In the genomic region with DNA sequence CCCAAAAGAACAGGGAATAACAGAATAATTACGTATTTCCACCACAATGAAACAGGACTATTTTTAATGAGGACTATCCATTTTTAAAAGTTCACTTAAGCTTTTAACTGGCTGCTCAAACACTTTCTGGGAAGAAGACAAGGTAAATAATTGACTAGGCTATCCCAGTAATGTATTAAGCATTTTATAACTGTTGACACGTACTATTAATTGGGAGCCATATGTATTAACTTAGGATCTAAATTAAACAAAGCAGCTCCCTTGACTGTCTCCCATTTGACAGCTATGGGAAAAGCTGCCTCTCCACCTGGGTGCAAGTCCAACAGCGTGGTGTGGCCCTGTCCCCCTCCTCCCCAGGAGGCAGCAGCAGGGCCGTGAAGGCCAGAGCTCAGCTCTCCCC, we compare ENCODE assay signal across 22 cellular contexts. TPM values are rescaled to one million over a fixed set of nuclear protein-coding genes. Genes with fewer than 3 reads are reported as not detected.
DNase-seq lines count a peak whose midpoint lies in the region; ATAC-seq, FAIRE-seq and TF ChIP-seq lines count a peak whose summit lies in the region.
"Had no signal": no experiment of that assay in that cellular context is flagged by ENCODE, and none has a peak within 500 bp of the region (broad histone marks: within the 10 kb centered on the region; RNA-seq: fewer than 3 reads in every experiment).

No MANE protein-coding gene starts in this region.

- WGBS in H1 (ENCODE audit: extremely low coverage in 1 of 2, insufficient coverage in 1 of 2, insufficient read length in 1 of 2, insufficient replicate concordance in 2 of 2, low coverage in 1 of 2, low lambda C conversion rate in 2 of 2, missing lambda C conversion rate in 1 of 2), 2 experiments: 89% methylated on average over 4 of the region's 4 CpGs; no CpG with 5 or more reads in 1 of the 2 experiments
- whole genome bisulfite sequencing in ovary, 3 donors: 76 to 92% (median 85%) methylated on average over 4 of the region's 4 CpGs

- H3K23ac ChIP-seq in H1 (ENCODE audit: insufficient read length): no peak overlapping the region

- H3K27ac ChIP-seq in 22Rv1 (peak overlapping the region; percentile 67), OCI-LY3 (ENCODE audit: low read length) (peak overlapping the region; percentile 97; the same call in 1 of the 2 replicates), H1 (ENCODE audit: low read depth, low read length) (0 out of 2 replicates have a peak overlapping the region, but pooled peaks have one; percentile 3), PC-3 (ENCODE audit: low read length) (no peak overlapping the region), ovary (no peak overlapping the region)
- H3K27ac ChIP-seq: A549, HL-60 had no signal

- no peaks in the 10 kb centered on the region for H4K20me1 ChIP-seq in OCI-LY3 (ENCODE audit: insufficient read depth, low read length)
- H4K20me1 ChIP-seq in H1 (replicated peaks in 1 of 2; ENCODE audit: control insufficient read depth in 1 of 2, insufficient read depth in 2 of 2, low read length in 2 of 2): no peaks in the 10 kb centered on the region
- no peaks in the 10 kb centered on the region for H4K20me1 ChIP-seq in PC-3 (ENCODE audit: low read length)

- H4K8ac ChIP-seq in H1 (ENCODE audit: extremely low read depth, insufficient read depth, low read length): no peak overlapping the region

- BruUV-seq in PC-3 (replicated peaks; lab: Mats Ljungman, UMichigan): no TSS peak

- H3K9me3 ChIP-seq in OCI-LY3 (ENCODE audit: insufficient read depth, low read length) (no peaks in the 10 kb centered on the region), H1 (ENCODE audit: insufficient read depth in 2 of 2, low read depth in 1 of 2, low read length in 1 of 2) (no peaks in the 10 kb centered on the region), PC-3 (ENCODE audit: low read length) (no peaks in the 10 kb centered on the region), ovary (no peaks in the 10 kb centered on the region)
- H3K9me3 ChIP-seq: A549, HAP-1 had no signal

- no peak overlapping the region for H4K5ac ChIP-seq in H1 (ENCODE audit: insufficient read length, low read depth, low read length)

- TF ChIP-seq POLR2A in H1 (IDR thresholded peaks at IDR 0.05; ENCODE audit: control extremely low read depth in 1 of 2, low read depth in 2 of 2, low read length in 2 of 2) (no peak), ovary (IDR thresholded peaks at IDR 0.05) (no peak)

- no peak overlapping the region for H3K4me2 ChIP-seq in OCI-LY3 (ENCODE audit: low read length)
- no peak overlapping the region for H3K4me2 ChIP-seq in H1 (ENCODE audit: insufficient read depth in 1 of 2, low read depth in 2 of 2, low read length in 2 of 2)
- H3K4me2 ChIP-seq in PC-3 (ENCODE audit: low read length): no peak overlapping the region
- H3K4me2 ChIP-seq: A549 had no signal

- H3K27me3 ChIP-seq in OCI-LY3 (ENCODE audit: low read depth, low read length) (no peaks in the 10 kb centered on the region), H1 (replicated peaks in 1 of 4; ENCODE audit: control insufficient read depth in 3 of 4, extremely low read depth in 1 of 4, insufficient read depth in 3 of 4, low read length in 3 of 4) (no peaks in the 10 kb centered on the region), PC-3 (ENCODE audit: low read length) (no peaks in the 10 kb centered on the region), ovary (no peaks in the 10 kb centered on the region)

- H3K18ac ChIP-seq in H1 (ENCODE audit: extremely low read depth, low read length): no peak overlapping the region

- H3K14ac ChIP-seq in H1 (ENCODE audit: insufficient read length): no peak overlapping the region

- no peak overlapping the region for H2BK120ac ChIP-seq in H1 (replicated peaks; ENCODE audit: low read depth, low read length)

- H3K4ac ChIP-seq in H1 (replicated peaks; ENCODE audit: insufficient read length, low read depth, low read length): no peak overlapping the region

- H2BK15ac ChIP-seq in H1 (ENCODE audit: low read length): no peak overlapping the region

- H3K79me1 ChIP-seq in H1 (ENCODE audit: low read depth, low read length): no peaks in the 10 kb centered on the region; the same call in 1 of the 2 replicates

- DNase-seq in H1 (ENCODE audit: low read depth in 1 of 2, low spot score in 2 of 2) (no peak), renal cortical epithelial cell (ENCODE audit: low read depth) (peak; percentile 60), COLO829 (ENCODE audit: low spot score) (no peak), PC-3 (no peak), ovary (no peak)
- DNase-seq: CD4-positive, CD25-positive, alpha-beta regulatory T cell; COR-L47; DMS79; KBM-7; NCI-H1092 treated with DMSO at 0.1 percent for 48 hours; NCI-H1436 treated with DMSO at 0.1 percent for 48 hours; NCI-H1930; NCI-H510A treated with DMSO at 0.1 percent for 48 hours; NCI-H748 treated with DMSO at 0.1 percent for 48 hours had no signal

- no peak overlapping the region; the same call in 1 of the 2 replicates for H2BK5ac ChIP-seq in H1 (ENCODE audit: low read depth, low read length)

- no peak overlapping the region for H2BK12ac ChIP-seq in H1 (ENCODE audit: low read depth, low read length)

- ATAC-seq in GM19395 (IDR thresholded peaks at IDR 0.05; ENCODE audit: unreplicated experiment) (no peak), PC-3 (no peak)
- ATAC-seq: A549, HepG2, Panc1 had no signal

- no peak for TF ChIP-seq EP300 in H1 (IDR thresholded peaks at IDR 0.05; ENCODE audit: borderline replicate concordance in 1 of 2, low read depth in 2 of 2, low read length in 2 of 2)
- TF ChIP-seq EP300 in ovary (IDR thresholded peaks at IDR 0.05): no peak

- no peak for TF ChIP-seq RAD21 in H1 (IDR thresholded peaks at IDR 0.05 in 1 of 2, conservative IDR thresholded peaks at IDR 0.05 in 1 of 2; ENCODE audit: low read depth in 2 of 2, low read length in 2 of 2)

- CTCF ChIA-PET in H1 (lab: Charles Lee; ENCODE audit: partially characterized antibody) (interaction anchor here (0.8 to 1.6 kb wide), 7 partner anchors 9 to 474 kb away, joined by 3 to 7 read pairs (median 4); no protein-coding TSS in a partner anchor), PC-3 (lab: Charles Lee) (interaction anchor here (0.8 kb wide), 1 partner anchor 265 kb away, joined by 3 read pairs; no protein-coding TSS in a partner anchor)

- peak overlapping the region; percentile 23 for H4K91ac ChIP-seq in H1 (replicated peaks; ENCODE audit: insufficient read length, low read length)

- H3F3A ChIP-seq in PC-3 (ENCODE audit: low read length, unreplicated experiment): peaks cover 4% of the 10 kb centered on the region

- H2AFZ ChIP-seq in OCI-LY3 (ENCODE audit: low read depth, low read length): no peak overlapping the region
- H2AFZ ChIP-seq in H1 (ENCODE audit: low read length): no peak overlapping the region
- no peak overlapping the region for H2AFZ ChIP-seq in PC-3 (ENCODE audit: low read length)

- POLR2A ChIA-PET in H1 (lab: Charles Lee; ENCODE audit: partially characterized antibody): interaction anchor here (1.2 kb wide), 1 partner anchor 10 kb away, joined by 3 read pairs; no protein-coding TSS in a partner anchor
- POLR2A ChIA-PET in PC-3 (lab: Charles Lee; ENCODE audit: unreplicated experiment): no interaction called here

- H3K4me3 ChIP-seq in OCI-LY3 (ENCODE audit: low read length) (no peak overlapping the region), H1 (ENCODE audit: extremely low read depth in 1 of 4, insufficient read depth in 2 of 4, low read depth in 3 of 4, low read length in 4 of 4) (no peak overlapping the region), PC-3 (ENCODE audit: low read length) (no peak overlapping the region), ovary (no peak overlapping the region)
- H3K4me3 ChIP-seq: A549, HAP-1 had no signal

- H2AK5ac ChIP-seq in H1 (ENCODE audit: low read depth, low read length): no peak overlapping the region

- H3K23me2 ChIP-seq in H1 (ENCODE audit: low read depth, low read length): no peaks in the 10 kb centered on the region

- H3K56ac ChIP-seq in H1 (replicated peaks; ENCODE audit: insufficient read length, low read depth, low read length): no peak overlapping the region

- H3K79me2 ChIP-seq in OCI-LY3 (ENCODE audit: low read length): no peaks in the 10 kb centered on the region
- H3K79me2 ChIP-seq in H1 (ENCODE audit: control insufficient read depth in 1 of 2, insufficient read depth in 2 of 2, low read length in 2 of 2): no peaks in the 10 kb centered on the region
- no peaks in the 10 kb centered on the region for H3K79me2 ChIP-seq in PC-3 (ENCODE audit: low read length)

- intact Hi-C loops in PC-3 (cut with micrococcal nuclease) (loop anchor here (5.0 kb wide), 1 partner anchor 398 kb away; no protein-coding TSS in a partner anchor), ovary (cut with DNase I) (loop anchor here in 3 of 4 donors (5.0 kb wide), 2 partner anchors 473 to 478 kb away; no protein-coding TSS in a partner anchor)

- TF ChIP-seq CTCF in 22Rv1 (IDR thresholded peaks at IDR 0.05): no peak
- no peak for TF ChIP-seq CTCF in OCI-LY3 (IDR thresholded peaks at IDR 0.05; ENCODE audit: low read depth, low read length)
- TF ChIP-seq CTCF in H1 (IDR thresholded peaks at IDR 0.05; ENCODE audit: control extremely low read depth in 1 of 3, insufficient read depth in 1 of 3, low read depth in 1 of 3, low read length in 3 of 3): no peak
- no peak for TF ChIP-seq CTCF in PC-3 (conservative IDR thresholded peaks at IDR 0.05; ENCODE audit: low read depth, low read length)
- no peak for TF ChIP-seq CTCF in ovary (IDR thresholded peaks at IDR 0.05)

- H3K9me2 ChIP-seq in PC-3 (replicated peaks; ENCODE audit: low read length): no peaks in the 10 kb centered on the region

- no peaks in the 10 kb centered on the region for H3K36me3 ChIP-seq in OCI-LY3 (replicated peaks; ENCODE audit: low read depth, low read length)
- H3K36me3 ChIP-seq in H1 (ENCODE audit: control insufficient read depth in 2 of 4, insufficient read depth in 4 of 4, low read length in 3 of 4): peaks cover 0 to 18% (median 5%) of the 10 kb centered on the region in 4 experiments; a peak in 6 of 8 replicates
- H3K36me3 ChIP-seq in PC-3 (ENCODE audit: low read depth, low read length): peaks cover 25% of the 10 kb centered on the region; the same call in 1 of the 2 replicates
- no peaks in the 10 kb centered on the region for H3K36me3 ChIP-seq in ovary
- H3K36me3 ChIP-seq: HAP-1 had no signal

- H3K9ac ChIP-seq in OCI-LY3 (ENCODE audit: low read length) (no peak overlapping the region; the same call in 1 of the 2 replicates), H1 (replicated peaks in 1 of 4; ENCODE audit: extremely low read depth in 1 of 4, low read depth in 3 of 4, low read length in 3 of 4) (no peak overlapping the region), PC-3 (ENCODE audit: low read length) (no peak overlapping the region)

- no peak overlapping the region for H2BK20ac ChIP-seq in H1 (ENCODE audit: low read length)

- FAIRE-seq in H1 (lab: Jason Lieb, UNC): no peak
- FAIRE-seq: A549, HepG2 had no signal

- H3K4me1 ChIP-seq in OCI-LY3 (ENCODE audit: low read length): peaks cover 91% of the 10 kb centered on the region
- peaks cover 19 to 32% (median 23%) of the 10 kb centered on the region in 4 experiments for H3K4me1 ChIP-seq in H1 (replicated peaks in 1 of 4; ENCODE audit: control insufficient read depth in 3 of 4, insufficient read depth in 4 of 4, low read length in 3 of 4)
- H3K4me1 ChIP-seq in PC-3 (ENCODE audit: insufficient read depth, low read length): peaks cover 41% of the 10 kb centered on the region
- H3K4me1 ChIP-seq in ovary (ENCODE audit: insufficient read depth): no peaks in the 10 kb centered on the region

RNA-seq across cellular contexts. Expression of gene MYO5C, which starts 36.1 kb away (rescaled TPM):
- 25.0 and 26.7 TPM in 2 replicates for total RNA-seq in H1 (2021; fragmentation: NEBNext Ultra II Directional; extraction: Animal tissue kit (Norgen Biotek cat#: 25700))
- 7.7 and 8.2 TPM in 2 replicates for polyA plus RNA-seq in H1 (2011; rRNA removed)
- polyA plus RNA-seq in H1 (2011; cell fraction: cytosol; rRNA removed): 9.7 TPM
- 38.5 TPM for polyA plus RNA-seq in H1 (2011; cell fraction: nucleus; rRNA removed)
- 11.7 to 14.7 TPM (median 13.8 TPM) in 4 replicates for polyA plus RNA-seq in H1 (2012, experiment 1 of 2)
- polyA plus RNA-seq in H1 (2012, experiment 2 of 2): 0.83 TPM
- 8.6 TPM for polyA plus RNA-seq in H1 (2013, experiment 1 of 2)
- 7.7 TPM for polyA plus RNA-seq in H1 (2013, experiment 2 of 2)
- polyA minus RNA-seq in H1 (2011; rRNA and poly(A)+ RNA removed): 60.7 and 75.9 TPM in 2 replicates
- polyA minus RNA-seq in H1 (2011; cell fraction: cytosol; rRNA and poly(A)+ RNA removed): 19.1 TPM
- 70.1 TPM for polyA minus RNA-seq in H1 (2011; cell fraction: nucleus; rRNA and poly(A)+ RNA removed)
- total RNA-seq in renal cortical epithelial cell: 17.2 and 18.3 TPM in 2 replicates
- 16.7 and 17.7 TPM in 2 replicates for total RNA-seq in PC-3 (2014; rRNA removed)
- 10 to 100 TPM in 4 of 7 donors, 1 to 10 TPM in 3; 1.1 to 23.6 (median 10.8) TPM for total RNA-seq in ovary
- 1 to 10 TPM; 3.4 to 4.5 TPM for polyA plus RNA-seq in ovary

Comparison
In these comparisons a context has a peak if more than half of its experiments do, and no peak if none do; other contexts are left out.
1. H3K27ac ChIP-seq: peak in 22Rv1 (single experiment), OCI-LY3 (single experiment) and H1 (single experiment); none in PC-3 (single experiment) and ovary (0 of 2).